In genomic region chr7:134528749-134529148, GRCh38 we compare ENCODE assay signal across 15 cellular contexts. TPM values are rescaled to one million over a fixed set of nuclear protein-coding genes. Genes with fewer than 3 reads are reported as not detected.
DNase-seq lines count a peak whose midpoint lies in the region; ATAC-seq and TF ChIP-seq lines count a peak whose summit lies in the region.
"Had no signal": no experiment of that assay in that cellular context is flagged by ENCODE, and none has a peak within 500 bp of the region (broad histone marks: within the 10 kb centered on the region; RNA-seq: fewer than 3 reads in every experiment).

No MANE protein-coding gene starts in this region.

- TF ChIP-seq CTCF in Calu3 (IDR thresholded peaks at IDR 0.05; ENCODE audit: unreplicated experiment): no peak
- TF ChIP-seq CTCF in RWPE1 (conservative IDR thresholded peaks at IDR 0.05; ENCODE audit: low read depth): no peak
- TF ChIP-seq CTCF in body of pancreas (IDR thresholded peaks at IDR 0.05): no peak

- no peak for DNase-seq in Calu3
- no peak for DNase-seq in RWPE1 (ENCODE audit: low spot score)
- no peak for DNase-seq in anterior cingulate cortex (lab: John Stamatoyannopoulos, UW)
- no peak for DNase-seq in medulla oblongata (ENCODE audit: extremely low spot score)
- DNase-seq in body of pancreas: no peak
- DNase-seq: NCI-H1417 treated with DMSO at 0.1 percent for 48 hours, NCI-H2029 treated with DMSO at 0.1 percent for 48 hours, NCI-H510A, Right ventricle myocardium superior had no signal

- H3K27ac ChIP-seq in RWPE1 (peak overlapping the region; percentile 86), skeletal muscle tissue (ENCODE audit: low read depth, low read length) (peak overlapping the region; percentile 69), body of pancreas (no peak overlapping the region)
- H3K27ac ChIP-seq: C4-2B, SK-N-MC had no signal

- H3K9me3 ChIP-seq in mucosa of stomach (ENCODE audit: control insufficient read depth, low read length) (no peaks in the 10 kb centered on the region), skeletal muscle tissue (ENCODE audit: control insufficient read depth in 3 of 3, low read length in 3 of 3) (no peaks in the 10 kb centered on the region), body of pancreas (no peaks in the 10 kb centered on the region)

- peak overlapping the region; percentile 60 for H3K4me3 Mint-ChIP-seq in Calu3 (ENCODE audit: low read depth, unreplicated experiment)

- peaks cover 82% of the 10 kb centered on the region for H3K4me1 Mint-ChIP-seq in Calu3 (ENCODE audit: low read depth, unreplicated experiment)

- H3K9me3 Mint-ChIP-seq in Calu3 (ENCODE audit: low read depth, unreplicated experiment): no peaks in the 10 kb centered on the region

- POLR2A ChIA-PET in RWPE1 (lab: Yijun Ruan, JAX; ENCODE audit: low non-redundant PET): no interaction called here

- peak overlapping the region; percentile 77 for H3K9ac ChIP-seq in mucosa of stomach (ENCODE audit: low read length)
- no peak overlapping the region for H3K9ac ChIP-seq in skeletal muscle tissue (ENCODE audit: low read depth in 1 of 3, low read length in 3 of 3)

- no TSS peak for BruUV-seq in Calu3 (replicated peaks; lab: Mats Ljungman, UMichigan)

- TF ChIP-seq POLR2A in body of pancreas (IDR thresholded peaks at IDR 0.05): no peak

- H3K27ac Mint-ChIP-seq in Calu3 (ENCODE audit: unreplicated experiment): no peak overlapping the region

- H3K27me3 ChIP-seq in mucosa of stomach (ENCODE audit: control insufficient read depth, insufficient read depth, low read length) (no peaks in the 10 kb centered on the region), skeletal muscle tissue (ENCODE audit: control insufficient read depth in 3 of 3, insufficient read depth in 3 of 3, low read length in 3 of 3) (no peaks in the 10 kb centered on the region), body of pancreas (no peaks in the 10 kb centered on the region)

- ATAC-seq in body of pancreas: no peak
- ATAC-seq in GM21717 (IDR thresholded peaks at IDR 0.05; ENCODE audit: unreplicated experiment): no peak

- H3K36me3 ChIP-seq in mucosa of stomach (ENCODE audit: control insufficient read depth, insufficient read depth, low read length) (no peaks in the 10 kb centered on the region), skeletal muscle tissue (ENCODE audit: control insufficient read depth in 3 of 3, insufficient read depth in 3 of 3, low read length in 3 of 3) (no peaks in the 10 kb centered on the region), body of pancreas (replicated peaks in 1 of 2; ENCODE audit: insufficient read depth in 1 of 2, low read depth in 2 of 2) (no peaks in the 10 kb centered on the region)

- peaks cover 29% of the 10 kb centered on the region for H3K4me1 ChIP-seq in mucosa of stomach (ENCODE audit: control insufficient read depth, insufficient read depth, low read length)
- H3K4me1 ChIP-seq in skeletal muscle tissue (ENCODE audit: control insufficient read depth in 3 of 3, insufficient read depth in 3 of 3, low read length in 3 of 3): peaks cover 27 to 48% (median 41%) of the 10 kb centered on the region in 3 donors
- peaks cover 16% of the 10 kb centered on the region for H3K4me1 ChIP-seq in body of pancreas

- no peaks in the 10 kb centered on the region for H3K27me3 Mint-ChIP-seq in Calu3 (ENCODE audit: unreplicated experiment)

- peaks cover 42% of the 10 kb centered on the region for H3K36me3 Mint-ChIP-seq in Calu3 (ENCODE audit: insufficient read depth, unreplicated experiment)

- intact Hi-C loops in Calu3 (cut with micrococcal nuclease; ENCODE audit: unreplicated experiment): no loop called here
- intact Hi-C loops in body of pancreas (cut with DNase I): no loop called here

- WGBS in body of pancreas, 2 donors: 76 to 80% methylated on average over 5 of the region's 5 CpGs

- peak overlapping the region; percentile 82 for H3K4me3 ChIP-seq in mucosa of stomach (ENCODE audit: low read length)
- no peak overlapping the region for H3K4me3 ChIP-seq in skeletal muscle tissue (ENCODE audit: low read length in 3 of 3)
- H3K4me3 ChIP-seq in body of pancreas: no peak overlapping the region
- H3K4me3 ChIP-seq: SK-N-MC had no signal

- CTCF ChIA-PET in Calu3 (lab: Charles Lee) (no interaction called here), RWPE1 (lab: Yijun Ruan, JAX) (no interaction called here)

RNA-seq across cellular contexts. Expression of gene AKR1B10, which starts 1.4 kb away (rescaled TPM):
- total RNA-seq in Calu3 (2022) (26.4 and 62.5 TPM in 2 replicates), skeletal muscle tissue (not detected), body of pancreas (10 to 100 TPM in 1 of 2 donors, 1 to 10 TPM in 1; 2.3 to 12.2 TPM)

RNA-seq across cellular contexts. Expression of gene AKR1B15, which starts 20.2 kb away (rescaled TPM):
- total RNA-seq in Calu3 (2022) (0.73 and 1.7 TPM in 2 replicates), skeletal muscle tissue (under 0.01 TPM), body of pancreas (under 1 TPM in 1 of 2 donors, not detected in 1; 0.52 TPM)
- total RNA-seq: A172, Right ventricle myocardium superior had no signal

Comparison
In these comparisons a context has a peak if more than half of its experiments do, and no peak if none do; other contexts are left out.
1. H3K27ac ChIP-seq: peak in RWPE1 (single experiment) and skeletal muscle tissue (single experiment); none in body of pancreas (0 of 4).